ENCODE assay signal across 1 cellular context in genomic region chr6:143107440-143107839, GRCh38.
A peak's percentile ranks its signal among the peaks of the same experiment; 100 is the strongest.
TF ChIP-seq lines count a peak whose summit lies in the region.

No MANE protein-coding gene starts in this region.

TF ChIP-seq in liver, 16 proteins besides CTCF, POLR2A, EP300 and RAD21:
- peak; percentile 77 for TF ChIP-seq ZBTB33 (IDR thresholded peaks at IDR 0.05)
- TF ChIP-seq EGR1 (IDR thresholded peaks at IDR 0.05; ENCODE audit: low read depth in 2 of 2) = peak in 1 of 2 donors; percentile 86
- TF ChIP-seq REST (IDR thresholded peaks at IDR 0.05) = peak; percentile 74
- TF ChIP-seq TAF1 (conservative IDR thresholded peaks at IDR 0.05) = no peak
- peak; percentile 83 for TF ChIP-seq FOXA1 (IDR thresholded peaks at IDR 0.05)
- peak; percentile 90 for TF ChIP-seq HNF4G (IDR thresholded peaks at IDR 0.05)
- no peak for TF ChIP-seq ATF3 (IDR thresholded peaks at IDR 0.05)
- TF ChIP-seq RXRA (IDR thresholded peaks at IDR 0.05) = peak; percentile 91 to 97
- TF ChIP-seq HNF4A (conservative IDR thresholded peaks at IDR 0.05) = peak; percentile 99 to 100
- peak; percentile 88 for TF ChIP-seq NR2F2 (IDR thresholded peaks at IDR 0.05)
- peak in 1 of 2 donors; percentile 49 for TF ChIP-seq GABPA (IDR thresholded peaks at IDR 0.05 in 1 of 2, conservative IDR thresholded peaks at IDR 0.05 in 1 of 2)
- peak; percentile 83 for TF ChIP-seq MAX (IDR thresholded peaks at IDR 0.05)
- peak; percentile 72 to 88 for TF ChIP-seq JUND (IDR thresholded peaks at IDR 0.05)
- TF ChIP-seq YY1 (IDR thresholded peaks at IDR 0.05) = peak; percentile 58
- TF ChIP-seq SP1 (IDR thresholded peaks at IDR 0.05) = peak; percentile 95
- TF ChIP-seq FOXA2 (IDR thresholded peaks at IDR 0.05) = peak; percentile 86
